ENCODE assay signal across 20 cellular contexts in genomic region chr1:65965112-65965511, GRCh38.
DNase-seq lines count a peak whose midpoint lies in the region; ATAC-seq lines count a peak whose summit lies in the region.
"Had no signal": no experiment of that assay in that cellular context is flagged by ENCODE, and none has a peak within 500 bp of the region (broad histone marks: within the 10 kb centered on the region; RNA-seq: fewer than 3 reads in every experiment).

No MANE protein-coding gene starts in this region.

- no peak for ATAC-seq in HG02610 (IDR thresholded peaks at IDR 0.05; ENCODE audit: unreplicated experiment)
- ATAC-seq in HG02840 (IDR thresholded peaks at IDR 0.05; ENCODE audit: low FRiP score, unreplicated experiment) = no peak
- no peak for ATAC-seq in GM21737 (IDR thresholded peaks at IDR 0.05; ENCODE audit: unreplicated experiment)
- ATAC-seq: CD8-positive, alpha-beta T cell; GM12878; HepG2 had no signal

- DNase-seq in NCI-H526 (lab: John Stamatoyannopoulos, UW) (peak; percentile 95 to 97), astrocyte of the hippocampus (ENCODE audit: low read depth, low spot score) (peak; percentile 57), left kidney (ENCODE audit: low read depth, low spot score) (peak; percentile 57), CD1c-positive myeloid dendritic cell (ENCODE audit: extremely low spot score) (no peak)
- DNase-seq: BE2C; CD8-positive, alpha-beta T cell; DMS79 treated with DMSO at 0.1 percent for 48 hours; HCEC 1CT; KG1; NCI-H146; NCI-H2107; NCI-H226; NCI-H69; NK-92 treated with Interleukin-12 subunit alpha and Interleukin-12 subunit beta, amount 100 ng/mL, for 24 hours; SHP77 treated with DMSO at 0.1 percent for 48 hours had no signal
